9 cellular contexts compared by ENCODE assay signal in genomic region chr22:42342426-42343135, GRCh38.
A peak's percentile ranks its signal among the peaks of the same experiment; 100 is the strongest.
DNase-seq lines count a peak whose midpoint lies in the region; ATAC-seq and TF ChIP-seq lines count a peak whose summit lies in the region.
"Had no signal": no experiment of that assay in that cellular context is flagged by ENCODE, and none has a peak within 500 bp of the region (broad histone marks: within the 10 kb centered on the region; RNA-seq: fewer than 3 reads in every experiment).

No MANE protein-coding gene starts in this region.

- no peak overlapping the region for H3K27ac ChIP-seq in endodermal cell (ENCODE audit: low read depth, low read length)
- H3K27ac ChIP-seq in rectal smooth muscle tissue (ENCODE audit: low read depth, low read length), result no peak overlapping the region

- ATAC-seq in GM21381 (IDR thresholded peaks at IDR 0.05; ENCODE audit: unreplicated experiment) (no peak), HG02610 (IDR thresholded peaks at IDR 0.05; ENCODE audit: unreplicated experiment) (no peak)

- peak overlapping the region; percentile 35 for H3K27ac Mint-ChIP-seq in Calu3 (ENCODE audit: unreplicated experiment)
- peak overlapping the region; percentile 49 for H3K27ac Mint-ChIP-seq in endodermal cell

- 78 to 88% methylated on average over 6 to 9 of the region's 11 CpGs for WGBS in endodermal cell (ENCODE audit: insufficient coverage in 1 of 2, insufficient read length in 1 of 2), 2 experiments

- H3K9me3 Mint-ChIP-seq in Calu3 (ENCODE audit: low read depth, unreplicated experiment) (no peaks in the 10 kb centered on the region), endodermal cell (no peaks in the 10 kb centered on the region)

- no peaks in the 10 kb centered on the region for H3K36me3 ChIP-seq in endodermal cell (ENCODE audit: control insufficient read depth, insufficient read depth, low read length)
- H3K36me3 ChIP-seq in rectal smooth muscle tissue (ENCODE audit: control insufficient read depth, insufficient read depth, low read length), result no peaks in the 10 kb centered on the region

- intact Hi-C loops in Calu3 (cut with micrococcal nuclease; ENCODE audit: unreplicated experiment), result no loop called here

- no TSS peak for BruUV-seq in Calu3 (replicated peaks; lab: Mats Ljungman, UMichigan)

- no peaks in the 10 kb centered on the region for H3K9me3 ChIP-seq in endodermal cell (ENCODE audit: control insufficient read depth, low read length)

- H3K4me1 Mint-ChIP-seq in Calu3 (ENCODE audit: low read depth, unreplicated experiment) (no peaks in the 10 kb centered on the region), endodermal cell (peaks cover 8% of the 10 kb centered on the region)

- H3K27me3 Mint-ChIP-seq in Calu3 (ENCODE audit: unreplicated experiment), result peaks cover 53% of the 10 kb centered on the region
- no peaks in the 10 kb centered on the region for H3K27me3 Mint-ChIP-seq in endodermal cell (ENCODE audit: insufficient read depth)

- H3K36me3 Mint-ChIP-seq in Calu3 (ENCODE audit: insufficient read depth, unreplicated experiment) (peaks cover 9% of the 10 kb centered on the region), endodermal cell (ENCODE audit: low read depth) (no peaks in the 10 kb centered on the region)

- H3K27me3 ChIP-seq in endodermal cell (ENCODE audit: control insufficient read depth, insufficient read depth, low read length, poor library complexity, severe bottlenecking) (no peaks in the 10 kb centered on the region), rectal smooth muscle tissue (ENCODE audit: control insufficient read depth, insufficient read depth, low read length) (no peaks in the 10 kb centered on the region)

- H3K4me3 Mint-ChIP-seq in Calu3 (ENCODE audit: low read depth, unreplicated experiment) (peak overlapping the region; percentile 53), endodermal cell (peak overlapping the region; percentile 55)

- CTCF ChIA-PET in Calu3 (lab: Charles Lee), result interaction anchor here (0.7 to 1.2 kb wide), 2 partner anchors 10 to 197 kb away, joined by 3 to 5 read pairs; no protein-coding TSS in a partner anchor

- H3K9ac ChIP-seq in endodermal cell (ENCODE audit: extremely low read depth, low read length, poor library complexity, severe bottlenecking) (no peak overlapping the region), rectal smooth muscle tissue (ENCODE audit: low read length) (no peak overlapping the region)

- TF ChIP-seq CTCF in Calu3 (IDR thresholded peaks at IDR 0.05; ENCODE audit: unreplicated experiment) (no peak), endodermal cell (conservative IDR thresholded peaks at IDR 0.05) (no peak)

- DNase-seq in Calu3 (no peak), NCI-H69 (lab: John Stamatoyannopoulos, UW) (peak; percentile 67), endodermal cell (no peak), inferior parietal cortex (ENCODE audit: extremely low spot score) (no peak), NCI-H2171 treated with DMSO at 0.1 percent for 48 hours (lab: John Stamatoyannopoulos, UW) (no peak)
- DNase-seq: NCI-H187 treated with DMSO at 0.1 percent for 48 hours had no signal

- no peaks in the 10 kb centered on the region for H3K4me1 ChIP-seq in endodermal cell (ENCODE audit: control insufficient read depth, insufficient read depth, low read length)
- H3K4me1 ChIP-seq in rectal smooth muscle tissue (ENCODE audit: control insufficient read depth, insufficient read depth, low read length), result peaks cover 5% of the 10 kb centered on the region

- peak overlapping the region; percentile 78 for H3K4me3 ChIP-seq in endodermal cell (ENCODE audit: low read length)
- H3K4me3 ChIP-seq in rectal smooth muscle tissue (ENCODE audit: low read length), result peak overlapping the region; percentile 54
